Comparison of ENCODE assay signal across 8 cellular contexts in the genomic region with DNA sequence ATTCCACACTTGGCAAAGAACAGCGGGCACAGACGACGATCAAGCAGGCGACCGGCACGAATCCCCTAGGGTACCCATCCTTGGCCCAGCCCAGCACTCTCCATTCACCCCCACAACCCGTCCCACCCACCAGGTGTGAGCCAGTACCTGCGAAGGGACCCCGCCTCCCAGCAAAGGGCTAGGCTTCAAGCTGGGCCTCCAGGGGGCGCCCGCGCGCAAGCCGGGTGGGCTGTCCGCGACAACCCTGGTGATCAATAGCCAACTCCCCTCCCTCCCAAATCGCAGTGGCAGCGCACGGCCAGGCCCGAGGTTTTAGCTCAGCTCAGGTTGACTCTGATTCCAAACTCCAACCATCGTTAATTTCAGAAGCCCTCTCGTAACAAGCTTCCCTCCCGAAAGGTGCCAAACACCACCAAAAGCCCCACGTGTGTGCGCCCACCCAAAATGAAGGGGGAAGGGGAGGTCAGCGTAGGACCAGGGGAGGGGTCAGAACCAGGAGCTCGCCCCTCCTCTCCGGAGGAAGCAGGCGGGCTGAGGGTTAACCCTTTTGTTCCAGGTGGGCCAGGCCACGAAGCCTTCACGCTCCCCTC. TPM values are rescaled to one million over a fixed set of nuclear protein-coding genes. Genes with fewer than 3 reads are reported as not detected.
DNase-seq lines count a peak whose midpoint lies in the region; ATAC-seq and TF ChIP-seq lines count a peak whose summit lies in the region.

No MANE protein-coding gene starts in this region.

- intact Hi-C loops in IMR-90 (cut with micrococcal nuclease): loop anchor here (1.0 to 10.0 kb wide), 2 partner anchors 165 to 283 kb away; no protein-coding TSS in a partner anchor

- H3K23ac ChIP-seq in IMR-90 (ENCODE audit: low read depth, low read length): peak overlapping the region; percentile 59; the same call in 1 of the 2 replicates

- no peak overlapping the region for H3K27ac Mint-ChIP-seq in activated naive CD8-positive, alpha-beta T cell treated with anti-CD3 and anti-CD28 coated beads, Interleukin-2, amount 50 U/mL, for 24 hours

- H3K9ac ChIP-seq in IMR-90 (ENCODE audit: low read depth, low read length) (peak overlapping the region; percentile 34; the same call in 1 of the 2 replicates), skeletal muscle satellite cell (ENCODE audit: low read depth, low read length) (no peak overlapping the region)

- H3K27me3 ChIP-seq in IMR-90 (ENCODE audit: control insufficient read depth, insufficient read depth, low read length): peaks cover 25% of the 10 kb centered on the region
- no peaks in the 10 kb centered on the region for H3K27me3 ChIP-seq in hepatocyte
- H3K27me3 ChIP-seq in skeletal muscle satellite cell (ENCODE audit: control insufficient read depth, insufficient read depth, low read length): peaks cover 83% of the 10 kb centered on the region

- peak overlapping the region; percentile 31; the same call in 1 of the 2 replicates for H3K4ac ChIP-seq in IMR-90 (ENCODE audit: low read depth, low read length)

- H4K8ac ChIP-seq in IMR-90 (ENCODE audit: low read depth in 2 of 2, low read length in 2 of 2): peak overlapping the region in 1 of 2 experiments; percentile 71; a peak in 1 of 4 replicates

- H3K27me3 Mint-ChIP-seq in activated naive CD8-positive, alpha-beta T cell treated with anti-CD3 and anti-CD28 coated beads, Interleukin-2, amount 50 U/mL, for 24 hours: peaks cover 61% of the 10 kb centered on the region

- no peaks in the 10 kb centered on the region for H3K79me1 ChIP-seq in IMR-90 (ENCODE audit: low read depth in 1 of 2, low read length in 2 of 2)

- ATAC-seq in IMR-90 (ENCODE audit: low read depth) (peak; percentile 69), SK-N-SH treated with all-trans-retinoic acid at 6 μM for 48 hours (peak; percentile 88), HG02610 (IDR thresholded peaks at IDR 0.05; ENCODE audit: unreplicated experiment) (no peak), HG03135 (IDR thresholded peaks at IDR 0.05; ENCODE audit: unreplicated experiment) (no peak)
- peak; percentile 72 for ATAC-seq in activated naive CD8-positive, alpha-beta T cell treated with anti-CD3 and anti-CD28 coated beads, Interleukin-2, amount 50 U/mL, for 24 hours

- no peaks in the 10 kb centered on the region for H3K9me2 ChIP-seq in hepatocyte (replicated peaks; ENCODE audit: insufficient read depth)

- H2AK9ac ChIP-seq in IMR-90 (replicated peaks; ENCODE audit: low read depth, low read length, poor library complexity): peak overlapping the region; percentile 82

- no peaks in the 10 kb centered on the region for H3K36me3 Mint-ChIP-seq in activated naive CD8-positive, alpha-beta T cell treated with anti-CD3 and anti-CD28 coated beads, Interleukin-2, amount 50 U/mL, for 24 hours (ENCODE audit: low read depth)

- TF ChIP-seq POLR2A in IMR-90 (IDR thresholded peaks at IDR 0.05; ENCODE audit: low read depth, low read length): no peak

- POLR2A ChIA-PET in IMR-90 (lab: Charles Lee; ENCODE audit: unreplicated experiment): no interaction called here

- H3K4me2 ChIP-seq in IMR-90 (ENCODE audit: low read depth, low read length) (peak overlapping the region; percentile 99), hepatocyte (peak overlapping the region; percentile 94), skeletal muscle satellite cell (ENCODE audit: low read length) (peak overlapping the region; percentile 69)

- peaks cover 52% of the 10 kb centered on the region for H3K79me2 ChIP-seq in hepatocyte

- in situ Hi-C loops in Caki2 (cut with HindIII; ENCODE audit: low pct_unique_long_range_greater_than_20kb, low sequenced_read_pairs): no loop called here
- in situ Hi-C loops in IMR-90 (cut with MboI; ENCODE audit: low sequenced_read_pairs): loop anchor here (10.0 kb wide), 1 partner anchor 285 kb away; no protein-coding TSS in a partner anchor

- peak overlapping the region; percentile 40 for H2AK5ac ChIP-seq in IMR-90 (ENCODE audit: low read depth, low read length)

- BruUV-seq in IMR-90 (replicated peaks; lab: Mats Ljungman, UMichigan): no TSS peak

- peaks cover 10% of the 10 kb centered on the region for H3K4me1 Mint-ChIP-seq in activated naive CD8-positive, alpha-beta T cell treated with anti-CD3 and anti-CD28 coated beads, Interleukin-2, amount 50 U/mL, for 24 hours

- no peaks in the 10 kb centered on the region for H3K9me3 Mint-ChIP-seq in activated naive CD8-positive, alpha-beta T cell treated with anti-CD3 and anti-CD28 coated beads, Interleukin-2, amount 50 U/mL, for 24 hours

- H3K4me3 ChIP-seq in IMR-90 (ENCODE audit: insufficient read depth, low read depth, low read length) (peak overlapping the region; percentile 40), hepatocyte (peak overlapping the region; percentile 86), skeletal muscle satellite cell (ENCODE audit: low read length) (peak overlapping the region; percentile 51)

- H3K4me3 Mint-ChIP-seq in activated naive CD8-positive, alpha-beta T cell treated with anti-CD3 and anti-CD28 coated beads, Interleukin-2, amount 50 U/mL, for 24 hours: peak overlapping the region; percentile 50

- H3K18ac ChIP-seq in IMR-90 (ENCODE audit: low read depth, low read length): no peak overlapping the region; the same call in 1 of the 2 replicates

- no peak overlapping the region for H4K91ac ChIP-seq in IMR-90 (ENCODE audit: insufficient read depth, low read depth, low read length)

- TF ChIP-seq CTCF in IMR-90 (conservative IDR thresholded peaks at IDR 0.05; ENCODE audit: low read depth, low read length): peak; percentile 64
- peak; percentile 92 for TF ChIP-seq CTCF in hepatocyte (IDR thresholded peaks at IDR 0.05; ENCODE audit: poor library complexity)

- peak overlapping the region; percentile 88 for H2AFZ ChIP-seq in IMR-90 (replicated peaks; ENCODE audit: low read length, poor library complexity)
- H2AFZ ChIP-seq in hepatocyte: peak overlapping the region; percentile 89

- dilution Hi-C loops in IMR-90 (cut with HindIII; ENCODE audit: low sequenced_read_pairs, unreplicated experiment): no loop called here

- TF ChIP-seq RAD21 in IMR-90 (IDR thresholded peaks at IDR 0.05; ENCODE audit: low read length): peak; percentile 58

- peak overlapping the region; percentile 35; the same call in 1 of the 2 replicates for H2BK120ac ChIP-seq in IMR-90 (ENCODE audit: low read depth, low read length)

- no peak overlapping the region for H4K5ac ChIP-seq in IMR-90 (ENCODE audit: low read depth, low read length)

- H2BK5ac ChIP-seq in IMR-90 (ENCODE audit: low read depth, low read length, poor library complexity, severe bottlenecking): no peak overlapping the region

- CTCF ChIA-PET in IMR-90 (lab: Yijun Ruan, JAX): interaction anchor here (0.6 to 1.4 kb wide), 5 partner anchors 8 to 261 kb away, joined by 3 to 6 read pairs (median 3); no protein-coding TSS in a partner anchor

- H3K27ac ChIP-seq in IMR-90 (ENCODE audit: insufficient read depth, low read length) (no peak overlapping the region), hepatocyte (peak overlapping the region; percentile 87)

- no peaks in the 10 kb centered on the region for H3K36me3 ChIP-seq in IMR-90 (ENCODE audit: control insufficient read depth, insufficient read depth, low read length)
- H3K36me3 ChIP-seq in hepatocyte (replicated peaks; ENCODE audit: insufficient read depth, low read depth): no peaks in the 10 kb centered on the region
- no peaks in the 10 kb centered on the region for H3K36me3 ChIP-seq in skeletal muscle satellite cell (ENCODE audit: insufficient read depth, low read length)

- H3K14ac ChIP-seq in IMR-90 (replicated peaks; ENCODE audit: low read depth, low read length): 0 out of 2 replicates have a peak overlapping the region, but pooled peaks have one; percentile 6

- no peaks in the 10 kb centered on the region for H3K9me1 ChIP-seq in IMR-90 (ENCODE audit: insufficient read depth, low read length)

- no peaks in the 10 kb centered on the region for H3K9me3 ChIP-seq in IMR-90 (ENCODE audit: control insufficient read depth, insufficient read depth, low read length)
- no peaks in the 10 kb centered on the region for H3K9me3 ChIP-seq in hepatocyte (ENCODE audit: low read depth)
- no peaks in the 10 kb centered on the region for H3K9me3 ChIP-seq in skeletal muscle satellite cell (replicated peaks; ENCODE audit: low read length)

- H2BK20ac ChIP-seq in IMR-90 (ENCODE audit: low read depth, low read length): peak overlapping the region; percentile 33; the same call in 1 of the 2 replicates

- 2% methylated on average over 9 of the region's 31 CpGs; no CpG with 5 or more reads in 1 of the 2 experiments for WGBS in IMR-90 (ENCODE audit: extremely low coverage in 2 of 2, insufficient read length in 1 of 2), 2 experiments
- 0% methylated on average over 24 of the region's 31 CpGs for WGBS in hepatocyte (ENCODE audit: low lambda C conversion rate, missing lambda C conversion rate)

- peaks cover 5% of the 10 kb centered on the region; the same call in 1 of the 2 replicates for H3K4me1 ChIP-seq in IMR-90 (ENCODE audit: control insufficient read depth, insufficient read depth, low read length)
- H3K4me1 ChIP-seq in hepatocyte (ENCODE audit: insufficient read depth): peaks cover 20% of the 10 kb centered on the region
- H3K4me1 ChIP-seq in skeletal muscle satellite cell (ENCODE audit: control insufficient read depth, insufficient read depth, low read length): peaks cover 11% of the 10 kb centered on the region

- H4K20me1 ChIP-seq in IMR-90 (ENCODE audit: insufficient read depth, low read length) (no peaks in the 10 kb centered on the region), hepatocyte (ENCODE audit: insufficient read depth, poor library complexity, severe bottlenecking) (no peaks in the 10 kb centered on the region)

- H3K56ac ChIP-seq in IMR-90 (ENCODE audit: extremely low read depth, insufficient read depth, low read length): no peak overlapping the region

- peak; percentile 21 for DNase-seq in Caki2 (ENCODE audit: low read depth)
- DNase-seq in IMR-90: no peak
- peak; percentile 83 for DNase-seq in activated naive CD8-positive, alpha-beta T cell treated with anti-CD3 and anti-CD28 coated beads, Interleukin-2, amount 50 U/mL, for 24 hours
- DNase-seq in hepatocyte (ENCODE audit: low spot score): peak; percentile 90

- H2BK15ac ChIP-seq in IMR-90 (ENCODE audit: low read depth, low read length): no peak overlapping the region

RNA-seq across cellular contexts. Expression of a gene that starts 2.1 kb away (rescaled TPM):
- 2.9 TPM in 1 of 2 replicates, not detected in the other for total RNA-seq in Caki2 (2014; rRNA removed; shearing (Covaris generic); ENCODE audit: low replicate concordance)
- not detected in 2 replicates for total RNA-seq in IMR-90 (2012; rRNA removed)
- 0.03 TPM in 1 of 2 replicates, not detected in the other for polyA plus RNA-seq in IMR-90 (2012; rRNA removed)
- polyA plus RNA-seq in IMR-90 (2012; cell fraction: cytosol; rRNA removed): 0.01 and 0.03 TPM in 2 replicates
- 0.26 and 0.38 TPM in 2 replicates for polyA plus RNA-seq in IMR-90 (2012; cell fraction: nucleus; rRNA removed; ENCODE audit: low replicate concordance)
- total RNA-seq in hepatocyte: 12.7 and 14.9 TPM in 2 replicates
- 6.3 and 8.5 TPM in 2 replicates for polyA plus RNA-seq in hepatocyte
- not detected in 2 replicates for total RNA-seq in skeletal muscle satellite cell (2012; rRNA removed)

RNA-seq across cellular contexts. Expression of a gene that starts 32.0 kb away (rescaled TPM):
- total RNA-seq in Caki2 (2014; rRNA removed; shearing (Covaris generic); ENCODE audit: low replicate concordance): 31.1 and 37.1 TPM in 2 replicates
- 22.4 and 23.3 TPM in 2 replicates for total RNA-seq in IMR-90 (2012; rRNA removed)
- 10.4 and 10.6 TPM in 2 replicates for polyA plus RNA-seq in IMR-90 (2012; rRNA removed)
- 5.8 and 7.8 TPM in 2 replicates for polyA plus RNA-seq in IMR-90 (2012; cell fraction: cytosol; rRNA removed)
- polyA plus RNA-seq in IMR-90 (2012; cell fraction: nucleus; rRNA removed; ENCODE audit: low replicate concordance): 6.6 and 12.1 TPM in 2 replicates
- total RNA-seq in hepatocyte: 26.5 and 28.1 TPM in 2 replicates
- 9.3 and 12.1 TPM in 2 replicates for polyA plus RNA-seq in hepatocyte
- 9.0 and 9.9 TPM in 2 replicates for total RNA-seq in skeletal muscle satellite cell (2012; rRNA removed)

Comparison
In these comparisons a context has a peak if more than half of its experiments do, and no peak if none do; other contexts are left out.
1. ATAC-seq: peak in IMR-90 (single experiment), SK-N-SH treated with all-trans-retinoic acid at 6 μM for 48 hours (single experiment) and activated naive CD8-positive, alpha-beta T cell treated with anti-CD3 and anti-CD28 coated beads, Interleukin-2, amount 50 U/mL, for 24 hours (single experiment); none in HG02610 (single experiment) and HG03135 (single experiment).
2. Peak in every context shown above with its lines, with median percentiles within 50 percentile points of each other: H3K4me2 ChIP-seq and H3K4me3 ChIP-seq.